19 cellular contexts compared by ENCODE assay signal in genomic region chr2:107027205-107027604, GRCh38.
"Had no signal": no experiment of that assay in that cellular context is flagged by ENCODE, and none has a peak within 500 bp of the region (broad histone marks: within the 10 kb centered on the region; RNA-seq: fewer than 3 reads in every experiment).

No MANE protein-coding gene starts in this region.

- DNase-seq: dermis blood vessel endothelial cell; effector memory CD4-positive, alpha-beta T cell; foreskin keratinocyte; heart left ventricle; kidney; natural killer cell; right lobe of liver; stimulated activated CD4-positive, alpha-beta T cell treated with anti-CD3 and anti-CD28 coated beads, Interleukin-2, amount 100 ng/mL, for 24 hours; stimulated activated CD4-positive, alpha-beta T cell treated with anti-CD3 and anti-CD28 coated beads, Interleukin-4, amount 100 ng/mL, for 24 hours; stimulated activated naive CD4-positive, alpha-beta T cell treated with Interleukin-2 at 50 U/mL for 16 hours; stomach; thyroid gland; trophoblast cell had no signal

- H3K27me3 ChIP-seq: foreskin keratinocyte, gastroesophageal sphincter, heart left ventricle, hepatocyte, right lobe of liver, stomach, thyroid gland, vagina had no signal

- H3K27ac ChIP-seq: coronary artery, foreskin keratinocyte, gastroesophageal sphincter, heart left ventricle, parathyroid adenoma, right lobe of liver, stomach, thyroid gland, vagina had no signal

- H3K4me1 ChIP-seq: foreskin keratinocyte, gastroesophageal sphincter, heart left ventricle, parathyroid adenoma, right lobe of liver, stomach, thyroid gland, vagina had no signal

- H3K4me3 ChIP-seq: coronary artery, gastroesophageal sphincter, heart left ventricle, hepatocyte, lung, right lobe of liver, stomach, thyroid gland, vagina had no signal

- H3K9me3 ChIP-seq: gastroesophageal sphincter, heart left ventricle, right lobe of liver, stomach, thyroid gland, vagina had no signal

- H3K36me3 ChIP-seq: gastroesophageal sphincter, heart left ventricle, right lobe of liver, stomach, thyroid gland, vagina had no signal
